8 cellular contexts compared by ENCODE assay signal in the genomic region with DNA sequence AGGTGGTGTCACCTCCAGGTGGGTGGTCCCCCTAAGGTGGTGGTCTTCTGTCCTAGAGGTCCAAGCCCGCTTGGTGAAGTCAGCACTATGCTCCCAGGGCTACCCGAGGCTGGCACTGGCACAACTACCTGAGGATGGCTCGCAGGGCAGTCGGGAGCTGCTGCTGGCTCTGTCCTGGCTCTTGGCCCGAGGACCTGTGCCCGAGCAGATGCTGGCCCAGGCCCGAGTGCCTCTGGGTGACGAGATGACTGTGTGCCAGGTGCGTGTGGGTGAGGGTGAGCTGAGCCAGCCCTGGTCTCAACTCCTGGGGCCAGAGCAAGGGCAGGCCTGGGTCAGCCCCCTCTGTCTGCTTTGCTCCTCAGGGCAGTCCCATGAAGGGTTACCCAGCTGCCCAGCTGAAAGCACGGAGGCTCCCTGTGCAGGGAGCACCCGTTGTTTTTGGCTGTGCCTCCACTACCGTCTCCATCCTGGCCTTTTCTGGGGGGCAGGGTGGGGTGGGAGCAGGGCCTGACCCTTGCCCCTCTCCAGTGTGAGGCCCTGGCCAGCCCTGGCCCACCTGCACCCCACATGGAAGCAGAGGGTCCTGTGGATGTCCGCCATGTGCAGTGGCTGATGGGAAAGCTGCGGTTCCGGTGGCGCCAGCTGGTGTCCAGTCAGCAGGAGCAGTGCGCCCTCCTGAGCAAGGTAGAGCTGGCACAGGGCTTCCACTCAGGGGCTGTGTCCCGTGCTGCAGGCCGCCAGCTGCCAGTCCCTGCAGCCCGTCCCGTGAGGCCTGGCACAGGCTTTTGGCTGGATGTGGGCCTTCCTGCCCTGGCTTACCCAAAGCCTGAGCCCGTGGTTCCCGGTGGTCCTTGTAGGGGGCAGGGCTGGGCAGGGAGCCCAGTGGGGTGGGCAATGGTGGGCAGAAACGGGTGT. TPM values are rescaled to one million over a fixed set of nuclear protein-coding genes. Genes with fewer than 3 reads are reported as not detected.
A peak's percentile ranks its signal among the peaks of the same experiment; 100 is the strongest.
DNase-seq lines count a peak whose midpoint lies in the region; ATAC-seq and TF ChIP-seq lines count a peak whose summit lies in the region.

No MANE protein-coding gene starts in this region.

- no peak overlapping the region for H3K9ac ChIP-seq in SK-N-SH
- H3K9ac ChIP-seq in smooth muscle cell (ENCODE audit: low read depth) = no peak overlapping the region

- CTCF ChIA-PET in SK-N-SH (lab: Yijun Ruan, JAX) = interaction anchor here (0.7 to 5.9 kb wide), 10 partner anchors 12 to 402 kb away, joined by 3 to 135 read pairs (median 6); a partner anchor contains a TSS

- H3F3A ChIP-seq in SK-N-SH (replicated peaks; ENCODE audit: insufficient read depth) = no peaks in the 10 kb centered on the region
- H3F3A ChIP-seq in smooth muscle cell (ENCODE audit: low read depth) = no peaks in the 10 kb centered on the region

- TF ChIP-seq EP300 in SK-N-SH (IDR thresholded peaks at IDR 0.05; ENCODE audit: borderline replicate concordance in 1 of 2, low read depth in 1 of 2, low read length in 1 of 2) = no peak

- H3K36me3 Mint-ChIP-seq in T-helper 17 cell (ENCODE audit: low read depth) = peaks cover 2% of the 10 kb centered on the region

- H3K9me3 ChIP-seq in SK-N-SH = no peaks in the 10 kb centered on the region
- H3K9me3 ChIP-seq in T-helper 17 cell (ENCODE audit: control insufficient read depth, low read length, poor library complexity, severe bottlenecking) = no peaks in the 10 kb centered on the region
- H3K9me3 ChIP-seq in hepatocyte (ENCODE audit: low read depth) = no peaks in the 10 kb centered on the region
- no peaks in the 10 kb centered on the region for H3K9me3 ChIP-seq in smooth muscle cell (replicated peaks; ENCODE audit: low read depth)

- no peaks in the 10 kb centered on the region for H3K36me3 ChIP-seq in SK-N-SH (replicated peaks in 1 of 2; ENCODE audit: control insufficient read depth in 1 of 2, insufficient read depth in 2 of 2, low read length in 1 of 2)
- H3K36me3 ChIP-seq in hepatocyte (replicated peaks; ENCODE audit: insufficient read depth, low read depth) = no peaks in the 10 kb centered on the region
- H3K36me3 ChIP-seq in smooth muscle cell (ENCODE audit: low read depth) = no peaks in the 10 kb centered on the region

- peak overlapping the region; percentile 70 to 78; a peak in 3 of 4 replicates for H3K4me3 ChIP-seq in SK-N-SH (ENCODE audit: low read depth in 2 of 2, low read length in 1 of 2)
- no peak overlapping the region for H3K4me3 ChIP-seq in hepatocyte
- H3K4me3 ChIP-seq in smooth muscle cell = peak overlapping the region; percentile 54

- DNase-seq in SK-N-SH (no peak), T-helper 17 cell (peak in 2 of 3 donors; percentile 13 to 17), hepatocyte (ENCODE audit: low spot score) (peak; percentile 5), smooth muscle cell (lab: John Stamatoyannopoulos, UW; ENCODE audit: unreplicated experiment) (no peak), amygdala (lab: John Stamatoyannopoulos, UW) (no peak)

- no peaks in the 10 kb centered on the region for H3K9me2 ChIP-seq in SK-N-SH
- H3K9me2 ChIP-seq in hepatocyte (replicated peaks; ENCODE audit: insufficient read depth) = no peaks in the 10 kb centered on the region

- H3K27me3 ChIP-seq in SK-N-SH (ENCODE audit: insufficient read depth) (no peaks in the 10 kb centered on the region), hepatocyte (no peaks in the 10 kb centered on the region), smooth muscle cell (ENCODE audit: low read depth) (peaks cover under 1% of the 10 kb centered on the region)

- H3K4me2 ChIP-seq in SK-N-SH (peak overlapping the region; percentile 96; the same call in 1 of the 2 replicates), hepatocyte (no peak overlapping the region), smooth muscle cell (no peak overlapping the region)

- H4K20me1 ChIP-seq in SK-N-SH (ENCODE audit: insufficient read depth) = peaks cover 11% of the 10 kb centered on the region; the same call in 1 of the 2 replicates
- H4K20me1 ChIP-seq in hepatocyte (ENCODE audit: insufficient read depth, poor library complexity, severe bottlenecking) = no peaks in the 10 kb centered on the region
- H4K20me1 ChIP-seq in smooth muscle cell (ENCODE audit: low read depth) = no peaks in the 10 kb centered on the region

- POLR2A ChIA-PET in SK-N-SH (lab: Yijun Ruan, JAX) = no interaction called here

- peak overlapping the region in 1 of 2 experiments; percentile 73; a peak in 2 of 4 replicates for H3K27ac ChIP-seq in SK-N-SH (ENCODE audit: low read depth in 2 of 2, low read length in 1 of 2)
- no peak overlapping the region for H3K27ac ChIP-seq in hepatocyte
- no peak overlapping the region for H3K27ac ChIP-seq in smooth muscle cell (ENCODE audit: low read depth)

- H2AFZ ChIP-seq in SK-N-SH (ENCODE audit: low read depth) = no peak overlapping the region
- H2AFZ ChIP-seq in hepatocyte = no peak overlapping the region
- H2AFZ ChIP-seq in smooth muscle cell (ENCODE audit: low read depth) = no peak overlapping the region

- no peaks in the 10 kb centered on the region for H3K27me3 Mint-ChIP-seq in T-helper 17 cell

- peak overlapping the region; percentile 95 for H3K27ac Mint-ChIP-seq in T-helper 17 cell

- peaks cover 26% of the 10 kb centered on the region for H3K4me1 Mint-ChIP-seq in T-helper 17 cell

- peak overlapping the region; percentile 96 for H3K4me3 Mint-ChIP-seq in T-helper 17 cell

- TF ChIP-seq CTCF in SK-N-SH (IDR thresholded peaks at IDR 0.05) = no peak
- no peak for TF ChIP-seq CTCF in hepatocyte (IDR thresholded peaks at IDR 0.05; ENCODE audit: poor library complexity)
- TF ChIP-seq CTCF in smooth muscle cell (IDR thresholded peaks at IDR 0.05; ENCODE audit: borderline replicate concordance, insufficient read depth, poor library complexity, severe bottlenecking) = no peak

- ATAC-seq in SK-N-SH treated with all-trans-retinoic acid at 6 μM for 48 hours = no peak
- ATAC-seq in T-helper 17 cell = no peak
- no peak for ATAC-seq in HG02588 (IDR thresholded peaks at IDR 0.05; ENCODE audit: unreplicated experiment)
- ATAC-seq in HG03378 (IDR thresholded peaks at IDR 0.05; ENCODE audit: unreplicated experiment) = no peak

- no peak for TF ChIP-seq RAD21 in SK-N-SH (IDR thresholded peaks at IDR 0.05; ENCODE audit: low read length)

- H3K79me2 ChIP-seq in SK-N-SH (ENCODE audit: insufficient read depth) (peaks cover 13% of the 10 kb centered on the region; the same call in 1 of the 2 replicates), hepatocyte (no peaks in the 10 kb centered on the region), smooth muscle cell (ENCODE audit: low read depth) (no peaks in the 10 kb centered on the region)

- H3K4me1 ChIP-seq in SK-N-SH (ENCODE audit: control insufficient read depth in 1 of 2, insufficient read depth in 2 of 2, low read depth in 1 of 2, low read length in 1 of 2) (peaks cover 5 to 19% of the 10 kb centered on the region in 2 experiments; a peak in 2 of 4 replicates), hepatocyte (ENCODE audit: insufficient read depth) (peaks cover 10% of the 10 kb centered on the region), smooth muscle cell (ENCODE audit: low read depth) (peaks cover 6% of the 10 kb centered on the region)

- 75% methylated on average over 6 of the region's 24 CpGs for WGBS in SK-N-SH (ENCODE audit: low lambda C conversion rate)
- WGBS in hepatocyte (ENCODE audit: low lambda C conversion rate, missing lambda C conversion rate) = 97% methylated on average over 20 of the region's 24 CpGs
- WGBS in smooth muscle cell (ENCODE audit: low lambda C conversion rate) = 98% methylated on average over 18 of the region's 24 CpGs

TF ChIP-seq in SK-N-SH, 30 proteins besides CTCF, POLR2A, EP300 and RAD21 (continues in another document):
- no peak for TF ChIP-seq MEF2A (IDR thresholded peaks at IDR 0.05; ENCODE audit: borderline replicate concordance, low read depth)

TF ChIP-seq in SK-N-SH treated with all-trans-retinoic acid at 6 μM for 48 hours, 23 proteins besides CTCF, POLR2A, EP300 and RAD21 (continues in another document):
- TF ChIP-seq ISL1 (CRISPR knock-in tag; IDR thresholded peaks at IDR 0.05) (no peak), ARNTL (CRISPR knock-in tag; IDR thresholded peaks at IDR 0.05; ENCODE audit: borderline replicate concordance, low read depth) (no peak), PPARA (CRISPR knock-in tag; IDR thresholded peaks at IDR 0.05; ENCODE audit: borderline replicate concordance) (no peak), TCF4 (CRISPR knock-in tag; IDR thresholded peaks at IDR 0.05; ENCODE audit: borderline replicate concordance) (no peak), ZNF565 (CRISPR knock-in tag; conservative IDR thresholded peaks at IDR 0.05; ENCODE audit: low read depth) (no peak), BACH2 (CRISPR knock-in tag; IDR thresholded peaks at IDR 0.05; ENCODE audit: borderline replicate concordance) (no peak)

RNA-seq across cellular contexts. Expression of a gene that starts 1.3 kb away (rescaled TPM):
- 10.9 and 13.4 TPM in 2 replicates for polyA plus RNA-seq in SK-N-SH (2012; rRNA removed)
- 4.4 and 7.2 TPM in 2 replicates for polyA plus RNA-seq in SK-N-SH (2012; cell fraction: cytosol; rRNA removed)
- polyA plus RNA-seq in SK-N-SH (2012; cell fraction: nucleus; rRNA removed) = 33.0 and 74.2 TPM in 2 replicates
- total RNA-seq in T-helper 17 cell = 100 to 1,000 TPM; 141 to 361 TPM
- 3.5 and 3.9 TPM in 2 replicates for total RNA-seq in hepatocyte
- polyA plus RNA-seq in hepatocyte = 4.9 and 5.1 TPM in 2 replicates
- 3.8 and 3.9 TPM in 2 replicates for total RNA-seq in smooth muscle cell
- 4.7 and 8.2 TPM in 2 replicates for polyA plus RNA-seq in smooth muscle cell

RNA-seq across cellular contexts. Expression of a gene that starts 5.6 kb away (rescaled TPM):
- polyA plus RNA-seq in SK-N-SH (2012; rRNA removed) (0.68 and 0.72 TPM in 2 replicates), hepatocyte (14.7 and 19.6 TPM in 2 replicates), smooth muscle cell (31.8 and 40.6 TPM in 2 replicates)
- 0.09 TPM in 1 of 2 replicates, not detected in the other for polyA plus RNA-seq in SK-N-SH (2012; cell fraction: cytosol; rRNA removed)
- polyA plus RNA-seq in SK-N-SH (2012; cell fraction: nucleus; rRNA removed) = 9.8 and 16.8 TPM in 2 replicates
- total RNA-seq in T-helper 17 cell (100 to 1,000 TPM; 451 to 842 TPM), hepatocyte (1.8 and 5.8 TPM in 2 replicates), smooth muscle cell (0.27 and 4.9 TPM in 2 replicates)

RNA-seq across cellular contexts. Expression of a gene that starts 17.7 kb away (rescaled TPM):
- polyA plus RNA-seq in SK-N-SH (2012; rRNA removed) (219 and 335 TPM in 2 replicates), hepatocyte (29.1 and 45.6 TPM in 2 replicates), smooth muscle cell (38.1 and 45.7 TPM in 2 replicates)
- 154 and 228 TPM in 2 replicates for polyA plus RNA-seq in SK-N-SH (2012; cell fraction: cytosol; rRNA removed)
- polyA plus RNA-seq in SK-N-SH (2012; cell fraction: nucleus; rRNA removed) = 326 and 608 TPM in 2 replicates
- total RNA-seq in T-helper 17 cell (10 to 100 TPM; 51.6 to 58.8 TPM), hepatocyte (8.3 and 11.3 TPM in 2 replicates), smooth muscle cell (7.6 and 14.1 TPM in 2 replicates)

RNA-seq across cellular contexts. Expression of a gene that starts 34.1 kb away (rescaled TPM):
- polyA plus RNA-seq in SK-N-SH (2012; rRNA removed) = 7.2 and 9.1 TPM in 2 replicates
- polyA plus RNA-seq in SK-N-SH (2012; cell fraction: cytosol; rRNA removed) = 2.1 and 5.7 TPM in 2 replicates
- polyA plus RNA-seq in SK-N-SH (2012; cell fraction: nucleus; rRNA removed) = 5.1 and 5.9 TPM in 2 replicates
- total RNA-seq in T-helper 17 cell = 1 to 10 TPM in 1 of 2 donors, under 1 TPM in 1; 0.85 to 2.6 TPM
- 2.3 and 3.0 TPM in 2 replicates for total RNA-seq in hepatocyte
- polyA plus RNA-seq in hepatocyte = 3.0 and 5.8 TPM in 2 replicates
- 2.6 and 7.0 TPM in 2 replicates for total RNA-seq in smooth muscle cell
- 7.2 and 12.1 TPM in 2 replicates for polyA plus RNA-seq in smooth muscle cell

Comparison
In these comparisons a context has a peak if more than half of its experiments do, and no peak if none do; other contexts are left out.
1. DNase-seq: peak in T-helper 17 cell (2 of 3) and hepatocyte (single experiment); none in SK-N-SH (single experiment), smooth muscle cell (single experiment) and amygdala (0 of 56).
2. RNA of a gene that starts 1.3 kb away (total RNA-seq): 141 to 361 TPM in T-helper 17 cell; 3.5 to 3.9 TPM in hepatocyte and 3.8 to 3.9 TPM in smooth muscle cell; every median in the first group is over 10 times any median in the second.
3. RNA of a gene that starts 5.6 kb away (total RNA-seq): 451 to 842 TPM in T-helper 17 cell; 0.27 to 4.9 TPM in smooth muscle cell and 1.8 to 5.8 TPM in hepatocyte; every median in the first group is over 10 times any median in the second.